ENCODE assay signal across 9 cellular contexts in genomic region chr2:200814276-200814815, GRCh38. TPM values are rescaled to one million over a fixed set of nuclear protein-coding genes. Genes with fewer than 3 reads are reported as not detected.
DNase-seq lines count a peak whose midpoint lies in the region; ATAC-seq and TF ChIP-seq lines count a peak whose summit lies in the region.
"Had no signal": no experiment of that assay in that cellular context is flagged by ENCODE, and none has a peak within 500 bp of the region (broad histone marks: within the 10 kb centered on the region; RNA-seq: fewer than 3 reads in every experiment).

No MANE protein-coding gene starts in this region.

- peak; percentile 10 for ATAC-seq in HG02798 (IDR thresholded peaks at IDR 0.05; ENCODE audit: poor library complexity, unreplicated experiment)
- ATAC-seq in activated naive CD4-positive, alpha-beta T cell treated with anti-CD3 and anti-CD28 coated beads, Interleukin-2, amount 50 U/mL, for 72 hours: peak; percentile 52 to 60
- ATAC-seq in natural killer cell treated with Interleukin-12 subunit alpha and Interleukin-12 subunit beta and Interleukin-15 and Interleukin-18, amount 100 ng/mL, for 72 hours: no peak

- no peaks in the 10 kb centered on the region for H3K9me3 ChIP-seq in vagina

- H3K4me1 ChIP-seq in vagina: peaks cover 42% of the 10 kb centered on the region

- WGBS in lower leg skin, 2 donors: 67 to 69% methylated on average over 3 of the region's 3 CpGs

- DNase-seq in Calu3: no peak
- DNase-seq in activated naive CD4-positive, alpha-beta T cell treated with anti-CD3 and anti-CD28 coated beads, Interleukin-2, amount 50 U/mL, for 72 hours (ENCODE audit: low spot score in 2 of 2): peak; percentile 28 to 70
- DNase-seq in natural killer cell treated with Interleukin-12 subunit alpha and Interleukin-12 subunit beta and Interleukin-15 and Interleukin-18, amount 100 ng/mL, for 72 hours (ENCODE audit: low spot score): no peak
- no peak for DNase-seq in DMS153 treated with DMSO at 0.1 percent for 48 hours (lab: John Stamatoyannopoulos, UW; ENCODE audit: unreplicated experiment)
- no peak for DNase-seq in H7
- no peak for DNase-seq in vagina (ENCODE audit: extremely low spot score in 2 of 2)
- DNase-seq in lower leg skin (ENCODE audit: low spot score in 2 of 2): no peak
- DNase-seq: NCI-H187 had no signal

- TF ChIP-seq CTCF in Calu3 (IDR thresholded peaks at IDR 0.05; ENCODE audit: unreplicated experiment) (no peak), vagina (IDR thresholded peaks at IDR 0.05) (no peak), lower leg skin (IDR thresholded peaks at IDR 0.05) (no peak)

- intact Hi-C loops in Calu3 (cut with micrococcal nuclease; ENCODE audit: unreplicated experiment): loop anchor here (5.0 kb wide), 2 partner anchors 48 to 52 kb away; partner anchors contain the start of gene CLK1
- intact Hi-C loops in vagina (cut with DNase I): loop anchor here (5.0 kb wide), 1 partner anchor 48 kb away; the partner anchor contains the start of gene CLK1
- intact Hi-C loops in lower leg skin (cut with DNase I; ENCODE audit: low total_unique reads): loop anchor here (10.0 kb wide), 1 partner anchor 50 kb away; the partner anchor contains the start of gene CLK1

- TF ChIP-seq POLR2A in vagina (IDR thresholded peaks at IDR 0.05): no peak
- no peak for TF ChIP-seq POLR2A in lower leg skin (IDR thresholded peaks at IDR 0.05)

- no peaks in the 10 kb centered on the region for H3K9me3 Mint-ChIP-seq in Calu3 (ENCODE audit: low read depth, unreplicated experiment)
- H3K9me3 Mint-ChIP-seq in activated naive CD4-positive, alpha-beta T cell treated with anti-CD3 and anti-CD28 coated beads, Interleukin-2, amount 50 U/mL, for 72 hours: no peaks in the 10 kb centered on the region
- H3K9me3 Mint-ChIP-seq in natural killer cell treated with Interleukin-12 subunit alpha and Interleukin-12 subunit beta and Interleukin-15 and Interleukin-18, amount 100 ng/mL, for 72 hours: no peaks in the 10 kb centered on the region

- H3K27me3 ChIP-seq in H7 (ENCODE audit: control insufficient read depth, insufficient read depth, low read length) (no peaks in the 10 kb centered on the region), vagina (no peaks in the 10 kb centered on the region)

- no peak overlapping the region for H3K27ac ChIP-seq in vagina

- peaks cover 94% of the 10 kb centered on the region for H3K36me3 Mint-ChIP-seq in Calu3 (ENCODE audit: insufficient read depth, unreplicated experiment)
- H3K36me3 Mint-ChIP-seq in activated naive CD4-positive, alpha-beta T cell treated with anti-CD3 and anti-CD28 coated beads, Interleukin-2, amount 50 U/mL, for 72 hours: peaks cover 64 to 67% of the 10 kb centered on the region in 2 donors
- peaks cover 63% of the 10 kb centered on the region for H3K36me3 Mint-ChIP-seq in natural killer cell treated with Interleukin-12 subunit alpha and Interleukin-12 subunit beta and Interleukin-15 and Interleukin-18, amount 100 ng/mL, for 72 hours

- H3K27ac Mint-ChIP-seq in Calu3 (ENCODE audit: unreplicated experiment): peak overlapping the region; percentile 63
- peak overlapping the region; percentile 90 to 96 for H3K27ac Mint-ChIP-seq in activated naive CD4-positive, alpha-beta T cell treated with anti-CD3 and anti-CD28 coated beads, Interleukin-2, amount 50 U/mL, for 72 hours
- H3K27ac Mint-ChIP-seq in natural killer cell treated with Interleukin-12 subunit alpha and Interleukin-12 subunit beta and Interleukin-15 and Interleukin-18, amount 100 ng/mL, for 72 hours: peak overlapping the region; percentile 77 to 87

- no peaks in the 10 kb centered on the region for H3K27me3 Mint-ChIP-seq in Calu3 (ENCODE audit: unreplicated experiment)
- no peaks in the 10 kb centered on the region for H3K27me3 Mint-ChIP-seq in natural killer cell treated with Interleukin-12 subunit alpha and Interleukin-12 subunit beta and Interleukin-15 and Interleukin-18, amount 100 ng/mL, for 72 hours

- peak overlapping the region; percentile 37 for H3K4me3 Mint-ChIP-seq in Calu3 (ENCODE audit: low read depth, unreplicated experiment)
- peak overlapping the region; percentile 96 for H3K4me3 Mint-ChIP-seq in natural killer cell treated with Interleukin-12 subunit alpha and Interleukin-12 subunit beta and Interleukin-15 and Interleukin-18, amount 100 ng/mL, for 72 hours

- H3K36me3 ChIP-seq in H7 (replicated peaks; ENCODE audit: control insufficient read depth, insufficient read depth, low read length): peaks cover 41% of the 10 kb centered on the region
- H3K36me3 ChIP-seq in vagina: peaks cover 0 to 54% of the 10 kb centered on the region in 2 donors

- CTCF ChIA-PET in Calu3 (lab: Charles Lee): interaction anchor here (0.8 kb wide), 1 partner anchor 101 kb away, joined by 3 read pairs; no protein-coding TSS in a partner anchor

- H3K4me3 ChIP-seq in H7 (ENCODE audit: insufficient read depth, low read depth, low read length): no peak overlapping the region
- H3K4me3 ChIP-seq in vagina: no peak overlapping the region
- H3K4me3 ChIP-seq in lower leg skin (ENCODE audit: low read depth, poor library complexity, severe bottlenecking): no peak overlapping the region

- no TSS peak for BruUV-seq in Calu3 (replicated peaks; lab: Mats Ljungman, UMichigan)

- peaks cover 42% of the 10 kb centered on the region for H3K4me1 Mint-ChIP-seq in Calu3 (ENCODE audit: low read depth, unreplicated experiment)
- H3K4me1 Mint-ChIP-seq in natural killer cell treated with Interleukin-12 subunit alpha and Interleukin-12 subunit beta and Interleukin-15 and Interleukin-18, amount 100 ng/mL, for 72 hours (ENCODE audit: low read depth in 2 of 2): peaks cover 59 to 66% of the 10 kb centered on the region in 2 donors

RNA-seq across cellular contexts. Expression of gene BZW1, which starts 2.6 kb away (rescaled TPM):
- 240 and 254 TPM in 2 replicates for total RNA-seq in Calu3 (2022)
- total RNA-seq in activated naive CD4-positive, alpha-beta T cell treated with anti-CD3 and anti-CD28 coated beads, Interleukin-2, amount 50 U/mL, for 72 hours: 100 to 1,000 TPM; 492 to 527 TPM
- 100 to 1,000 TPM; 327 to 422 TPM for total RNA-seq in natural killer cell treated with Interleukin-12 subunit alpha and Interleukin-12 subunit beta and Interleukin-15 and Interleukin-18, amount 100 ng/mL, for 72 hours
- 320 and 349 TPM in 2 replicates for total RNA-seq in H7 (2014; rRNA removed; shearing (Covaris generic))
- total RNA-seq in vagina: 128 TPM
- total RNA-seq in lower leg skin: 100 to 1,000 TPM in 3 of 4 donors, 10 to 100 TPM in 1; 57.6 to 156 (median 148) TPM

RNA-seq across cellular contexts. Expression of gene CLK1, which starts 50.1 kb away (rescaled TPM):
- total RNA-seq in Calu3 (2022): 73.1 and 83.5 TPM in 2 replicates
- 100 to 1,000 TPM; 138 to 261 TPM for total RNA-seq in activated naive CD4-positive, alpha-beta T cell treated with anti-CD3 and anti-CD28 coated beads, Interleukin-2, amount 50 U/mL, for 72 hours
- 100 to 1,000 TPM; 108 to 168 TPM for total RNA-seq in natural killer cell treated with Interleukin-12 subunit alpha and Interleukin-12 subunit beta and Interleukin-15 and Interleukin-18, amount 100 ng/mL, for 72 hours
- total RNA-seq in H7 (2014; rRNA removed; shearing (Covaris generic)): 14.7 and 36.0 TPM in 2 replicates
- 184 TPM for total RNA-seq in vagina
- 100 to 1,000 TPM in 3 of 4 donors, 10 to 100 TPM in 1; 86.0 to 307 (median 205) TPM for total RNA-seq in lower leg skin

Comparison
In these comparisons a context has a peak if more than half of its experiments do, and no peak if none do; other contexts are left out.
1. DNase-seq: peak in activated naive CD4-positive, alpha-beta T cell treated with anti-CD3 and anti-CD28 coated beads, Interleukin-2, amount 50 U/mL, for 72 hours (2 of 2); none in Calu3 (single experiment), natural killer cell treated with Interleukin-12 subunit alpha and Interleukin-12 subunit beta and Interleukin-15 and Interleukin-18, amount 100 ng/mL, for 72 hours (single experiment), DMS153 treated with DMSO at 0.1 percent for 48 hours (single experiment), H7 (single experiment), vagina (0 of 2) and lower leg skin (0 of 2).
2. ATAC-seq: peak in HG02798 (single experiment) and activated naive CD4-positive, alpha-beta T cell treated with anti-CD3 and anti-CD28 coated beads, Interleukin-2, amount 50 U/mL, for 72 hours (2 of 2); none in natural killer cell treated with Interleukin-12 subunit alpha and Interleukin-12 subunit beta and Interleukin-15 and Interleukin-18, amount 100 ng/mL, for 72 hours (0 of 2).
3. Peak in every context shown above with its lines, with median percentiles within 50 percentile points of each other: H3K27ac Mint-ChIP-seq.